In the genomic region with DNA sequence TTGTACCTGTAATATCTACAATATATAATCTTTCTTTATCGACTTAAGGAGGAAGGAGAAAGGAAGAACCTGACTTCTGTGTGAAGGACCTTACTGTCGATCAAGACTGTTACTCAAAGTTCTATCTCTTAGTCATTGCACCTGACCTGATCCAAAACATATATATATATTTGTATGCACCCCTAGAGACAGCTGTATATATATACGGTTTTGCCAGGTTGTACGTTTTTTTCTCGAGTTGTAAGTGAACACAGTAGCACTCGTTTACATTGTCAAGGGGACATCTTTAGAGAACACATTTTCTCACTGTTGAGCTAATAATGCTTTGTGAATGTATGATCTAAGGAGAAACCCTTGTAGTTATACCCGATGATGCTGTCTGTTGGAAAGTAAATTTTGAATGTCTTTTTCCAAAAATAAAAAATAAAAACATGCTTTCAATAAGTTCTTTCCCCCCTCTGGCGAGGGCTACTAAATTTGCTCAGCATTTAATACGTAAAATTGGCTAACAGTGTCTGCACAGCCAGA, we compare ENCODE assay signal across 8 cellular contexts. TPM values are rescaled to one million over a fixed set of nuclear protein-coding genes. Genes with fewer than 3 reads are reported as not detected.
DNase-seq lines count a peak whose midpoint lies in the region; ATAC-seq and TF ChIP-seq lines count a peak whose summit lies in the region.

No MANE protein-coding gene starts in this region.

- H3K36me3 Mint-ChIP-seq in activated naive CD4-positive, alpha-beta T cell treated with anti-CD3 and anti-CD28 coated beads for 36 hours (ENCODE audit: low read depth) = peaks cover 5% of the 10 kb centered on the region

- H3K27me3 Mint-ChIP-seq in activated naive CD4-positive, alpha-beta T cell treated with anti-CD3 and anti-CD28 coated beads for 36 hours (ENCODE audit: low read depth) = no peaks in the 10 kb centered on the region

- no peak for DNase-seq in activated naive CD4-positive, alpha-beta T cell treated with anti-CD3 and anti-CD28 coated beads for 36 hours
- DNase-seq in activated naive CD4-positive, alpha-beta T cell (lab: John Stamatoyannopoulos, UW) = no peak
- DNase-seq in RWPE1 (ENCODE audit: low spot score) (peak; percentile 5), esophagus squamous epithelium (lab: John Stamatoyannopoulos, UW) (no peak), gastrocnemius medialis (no peak), EL (no peak), posterior vena cava (ENCODE audit: low spot score) (no peak), NCI-H82 treated with DMSO at 0.1 percent for 48 hours (lab: John Stamatoyannopoulos, UW; ENCODE audit: unreplicated experiment) (no peak)

- H3K9me3 Mint-ChIP-seq in activated naive CD4-positive, alpha-beta T cell treated with anti-CD3 and anti-CD28 coated beads for 36 hours = no peaks in the 10 kb centered on the region

- H3K4me1 Mint-ChIP-seq in activated naive CD4-positive, alpha-beta T cell treated with anti-CD3 and anti-CD28 coated beads for 36 hours (ENCODE audit: low read depth) = peaks cover 22% of the 10 kb centered on the region

- H3K4me1 ChIP-seq in esophagus squamous epithelium (peaks cover 10 to 33% (median 14%) of the 10 kb centered on the region in 3 donors), gastrocnemius medialis (peaks cover 21 to 26% of the 10 kb centered on the region in 2 donors)

- no peaks in the 10 kb centered on the region for H3K9me3 ChIP-seq in esophagus squamous epithelium
- no peaks in the 10 kb centered on the region for H3K9me3 ChIP-seq in gastrocnemius medialis

- in situ Hi-C loops in gastrocnemius medialis (cut with MboI; ENCODE audit: low sequenced_read_pairs in 4 of 4) = loop anchor here in 1 of 4 donors (5.0 kb wide), 1 partner anchor 62 kb away; the partner anchor contains the start of gene MDM2

- H3K36me3 ChIP-seq in esophagus squamous epithelium (peaks cover 0 to 35% (median 0%) of the 10 kb centered on the region in 3 donors), gastrocnemius medialis (peaks cover 0 to 6% of the 10 kb centered on the region in 2 donors)

- peak overlapping the region; percentile 95 for H3K4me3 Mint-ChIP-seq in activated naive CD4-positive, alpha-beta T cell treated with anti-CD3 and anti-CD28 coated beads for 36 hours

- no peak for ATAC-seq in gastrocnemius medialis

- 27 to 36% methylated on average over 9 of the region's 9 CpGs for WGBS in esophagus squamous epithelium, 2 donors

- H3K27me3 ChIP-seq in esophagus squamous epithelium (no peaks in the 10 kb centered on the region), gastrocnemius medialis (no peaks in the 10 kb centered on the region)

- POLR2A ChIA-PET in RWPE1 (lab: Yijun Ruan, JAX; ENCODE audit: low non-redundant PET) = no interaction called here

- TF ChIP-seq CTCF in RWPE1 (conservative IDR thresholded peaks at IDR 0.05; ENCODE audit: low read depth) (no peak), esophagus squamous epithelium (IDR thresholded peaks at IDR 0.05) (no peak), gastrocnemius medialis (IDR thresholded peaks at IDR 0.05 in 4 of 5, conservative IDR thresholded peaks at IDR 0.05 in 1 of 5) (no peak)

- peak overlapping the region; percentile 73 for H3K27ac Mint-ChIP-seq in activated naive CD4-positive, alpha-beta T cell treated with anti-CD3 and anti-CD28 coated beads for 36 hours

- intact Hi-C loops in activated naive CD4-positive, alpha-beta T cell treated with anti-CD3 and anti-CD28 coated beads for 36 hours (cut with micrococcal nuclease) = loop anchor here (5.0 kb wide), 1 partner anchor 82 kb away; no protein-coding TSS in a partner anchor
- intact Hi-C loops in esophagus squamous epithelium (cut with DNase I) = no loop called here
- intact Hi-C loops in gastrocnemius medialis (cut with DNase I; ENCODE audit: low total_unique reads) = loop anchor here (10.0 kb wide), 1 partner anchor 1481 kb away; the partner anchor contains the start of gene CAND1
- intact Hi-C loops in posterior vena cava (cut with DNase I) = loop anchor here in 1 of 2 donors (5.0 kb wide), 1 partner anchor 62 kb away; the partner anchor contains the start of gene MDM2

- H3K27ac ChIP-seq in RWPE1 = peak overlapping the region; percentile 87
- H3K27ac ChIP-seq in esophagus squamous epithelium = peak overlapping the region; percentile 83 to 91 (median 89)
- H3K27ac ChIP-seq in gastrocnemius medialis = peak overlapping the region; percentile 63 to 84 (median 80)

- CTCF ChIA-PET in activated naive CD4-positive, alpha-beta T cell treated with anti-CD3 and anti-CD28 coated beads for 36 hours (lab: Charles Lee) = no interaction called here
- CTCF ChIA-PET in RWPE1 (lab: Yijun Ruan, JAX) = interaction anchor here (0.7 kb wide), 1 partner anchor 10 kb away, joined by 3 read pairs; no protein-coding TSS in a partner anchor

- TF ChIP-seq POLR2A in esophagus squamous epithelium (IDR thresholded peaks at IDR 0.05) = no peak
- no peak for TF ChIP-seq POLR2A in gastrocnemius medialis (IDR thresholded peaks at IDR 0.05)

- H3K4me3 ChIP-seq in esophagus squamous epithelium (peak overlapping the region; percentile 59 to 93 (median 88)), gastrocnemius medialis (peak overlapping the region; percentile 63 to 92 (median 79))

RNA-seq across cellular contexts. Expression of gene SLC35E3, which starts 0.5 kb away (rescaled TPM):
- 1 to 10 TPM; 2.8 to 3.1 TPM for total RNA-seq in activated naive CD4-positive, alpha-beta T cell treated with anti-CD3 and anti-CD28 coated beads for 36 hours
- 1 to 10 TPM; 2.2 to 8.5 (median 4.6) TPM for total RNA-seq in esophagus squamous epithelium
- total RNA-seq in gastrocnemius medialis = 1 to 10 TPM in 3 of 4 donors, under 1 TPM in 1; 0.92 to 2.7 (median 1.6) TPM
- 10 to 100 TPM in 1 of 2 donors, 1 to 10 TPM in 1; 8.8 to 11.8 TPM for total RNA-seq in posterior vena cava

RNA-seq across cellular contexts. Expression of gene NUP107, which starts 58.7 kb away (rescaled TPM):
- total RNA-seq in activated naive CD4-positive, alpha-beta T cell treated with anti-CD3 and anti-CD28 coated beads for 36 hours = 100 to 1,000 TPM; 126 to 135 TPM
- total RNA-seq in esophagus squamous epithelium = 10 to 100 TPM; 14.2 to 48.4 (median 36.2) TPM
- 10 to 100 TPM; 13.0 to 43.1 (median 25.9) TPM for total RNA-seq in gastrocnemius medialis
- 10 to 100 TPM; 31.2 to 33.8 TPM for total RNA-seq in posterior vena cava
